ENCODE assay signal across 16 cellular contexts in the genomic region with DNA sequence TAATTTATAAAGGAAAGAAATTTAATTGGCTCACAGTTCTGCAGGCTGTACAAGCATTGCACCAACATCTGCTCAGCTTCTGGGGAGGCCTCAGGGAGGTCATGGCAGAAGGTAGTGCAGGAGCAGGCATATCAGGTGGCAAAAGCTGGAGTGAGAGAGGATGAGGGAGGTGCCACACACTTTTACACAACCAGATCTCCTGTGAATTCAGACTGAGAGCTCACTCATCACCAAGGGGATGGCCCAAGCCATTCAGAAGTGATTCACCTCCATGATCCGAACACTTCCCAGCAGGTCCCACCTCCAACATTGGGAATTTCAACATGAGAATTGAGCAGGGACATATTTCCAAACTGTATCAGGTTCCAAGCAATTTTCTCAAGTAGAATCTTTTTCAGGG.
"Had no signal": no experiment of that assay in that cellular context is flagged by ENCODE, and none has a peak within 500 bp of the region (broad histone marks: within the 10 kb centered on the region; RNA-seq: fewer than 3 reads in every experiment).

No MANE protein-coding gene starts in this region.

- H3K36me3 ChIP-seq: ovary, sigmoid colon, stomach, thoracic aorta had no signal

- H3K27ac ChIP-seq: ovary, sigmoid colon, stomach, thoracic aorta had no signal

- H3K27me3 Mint-ChIP-seq: activated CD4-positive, alpha-beta T cell treated with anti-CD3 and anti-CD28 coated beads, Interleukin-2, amount 10 ng/mL, durations not matched to agents 7 days and 5 days; activated naive CD8-positive, alpha-beta T cell treated with anti-CD3 and anti-CD28 coated beads for 36 hours; dendritic cell treated with granulocyte-macrophage colony-stimulating factor and Interleukin-4, amounts not matched to agents 40 ng/mL and 50 ng/mL, for 4 days; naive thymus-derived CD4-positive, alpha-beta T cell had no signal

- ATAC-seq: mucosa of descending colon; naive thymus-derived CD4-positive, alpha-beta T cell had no signal

- H3K4me1 Mint-ChIP-seq: activated CD4-positive, alpha-beta T cell treated with anti-CD3 and anti-CD28 coated beads, Interleukin-2, amount 10 ng/mL, durations not matched to agents 7 days and 5 days; activated naive CD8-positive, alpha-beta T cell treated with anti-CD3 and anti-CD28 coated beads for 36 hours; brain; naive thymus-derived CD4-positive, alpha-beta T cell had no signal

- H3K9me3 Mint-ChIP-seq: activated CD4-positive, alpha-beta T cell treated with anti-CD3 and anti-CD28 coated beads, Interleukin-2, amount 10 ng/mL, durations not matched to agents 7 days and 5 days; activated naive CD8-positive, alpha-beta T cell treated with anti-CD3 and anti-CD28 coated beads for 36 hours had no signal

- DNase-seq: activated CD4-positive, alpha-beta T cell treated with anti-CD3 and anti-CD28 coated beads, Interleukin-2, amount 10 ng/mL, durations not matched to agents 7 days and 5 days; activated gamma-delta T cell treated with Interleukin-2 at 50 U/mL for 16 hours; activated naive CD8-positive, alpha-beta T cell treated with anti-CD3 and anti-CD28 coated beads for 36 hours; cerebellar nuclear complex; effector memory CD4-positive, alpha-beta T cell; mucosa of descending colon; naive thymus-derived CD4-positive, alpha-beta T cell; ovary; sigmoid colon; stimulated activated CD4-positive, alpha-beta T cell treated with anti-CD3 and anti-CD28 coated beads, Interleukin-12 subunit alpha, Interleukin-12 subunit beta, amount 100 ng/mL, for 4 hours; stimulated activated CD4-positive, alpha-beta T cell treated with anti-CD3 and anti-CD28 coated beads, Interleukin-2, amount 100 ng/mL, for 24 hours; stomach had no signal

- H3K4me3 Mint-ChIP-seq: activated CD4-positive, alpha-beta T cell treated with anti-CD3 and anti-CD28 coated beads, Interleukin-2, amount 10 ng/mL, durations not matched to agents 7 days and 5 days; activated naive CD8-positive, alpha-beta T cell treated with anti-CD3 and anti-CD28 coated beads for 36 hours; brain; dendritic cell treated with granulocyte-macrophage colony-stimulating factor and Interleukin-4, amounts not matched to agents 40 ng/mL and 50 ng/mL, for 4 days; naive thymus-derived CD4-positive, alpha-beta T cell; T-helper 2 cell treated with Interferon-gamma antibody and Interleukin-4, amounts not matched to agents 5 μg/mL and 100 μg/mL, for 36 hours had no signal

- H3K9me3 ChIP-seq: mucosa of descending colon, ovary, thoracic aorta had no signal

- H3K4me1 ChIP-seq: sigmoid colon, stomach had no signal

- H3K36me3 Mint-ChIP-seq: activated naive CD8-positive, alpha-beta T cell treated with anti-CD3 and anti-CD28 coated beads for 36 hours; brain had no signal

- H3K27me3 ChIP-seq: ovary, sigmoid colon, stomach had no signal

- H3K4me3 ChIP-seq: mucosa of descending colon, ovary, sigmoid colon, stomach, thoracic aorta had no signal

- H3K27ac Mint-ChIP-seq: activated CD4-positive, alpha-beta T cell treated with anti-CD3 and anti-CD28 coated beads, Interleukin-2, amount 10 ng/mL, durations not matched to agents 7 days and 5 days; activated naive CD8-positive, alpha-beta T cell treated with anti-CD3 and anti-CD28 coated beads for 36 hours; brain; dendritic cell treated with granulocyte-macrophage colony-stimulating factor and Interleukin-4, amounts not matched to agents 40 ng/mL and 50 ng/mL, for 4 days; naive thymus-derived CD4-positive, alpha-beta T cell; T-helper 2 cell treated with Interferon-gamma antibody and Interleukin-4, amounts not matched to agents 5 μg/mL and 100 μg/mL, for 36 hours had no signal
